ENCODE assay signal across 1 cellular context in genomic region chr18:6835345-6835744, GRCh38.
TF ChIP-seq lines count a peak whose summit lies in the region.

No MANE protein-coding gene starts in this region.

TF ChIP-seq in K562, 482 proteins besides CTCF, POLR2A, EP300 and RAD21 (continued from another document):
- no peak for TF ChIP-seq CHD7 (IDR thresholded peaks at IDR 0.05; ENCODE audit: low read depth, low read length)
